ENCODE assay signal across 23 cellular contexts in the genomic region with DNA sequence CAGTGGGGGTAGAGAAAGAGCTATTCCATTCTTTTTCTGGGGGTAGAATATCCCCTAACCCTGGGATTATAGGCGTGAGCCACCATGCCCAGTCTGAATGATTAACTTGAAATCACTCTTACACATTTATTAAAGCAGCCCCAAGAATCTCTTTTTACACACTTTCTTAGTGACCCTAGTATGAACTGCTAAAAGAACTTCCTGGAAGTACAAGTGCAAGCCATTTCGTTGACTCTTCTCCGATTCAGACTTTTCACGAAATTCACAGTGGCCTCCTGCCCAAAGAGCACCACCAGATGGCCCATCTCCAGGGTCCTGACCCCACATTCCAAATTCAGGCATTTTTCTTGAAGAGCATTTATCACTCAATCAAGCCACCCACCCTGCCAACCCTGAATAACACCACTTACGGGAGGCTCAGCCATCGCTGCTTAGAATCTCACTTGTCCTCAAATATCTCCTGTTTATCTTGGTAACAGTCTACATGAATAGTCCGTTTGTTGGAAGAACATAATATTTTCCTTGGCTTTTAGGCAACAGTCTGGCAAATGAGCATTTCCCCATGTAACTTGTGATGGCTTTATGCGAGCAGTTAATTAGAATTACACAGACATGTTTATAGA. TPM values are rescaled to one million over a fixed set of nuclear protein-coding genes. Genes with fewer than 3 reads are reported as not detected.
DNase-seq lines count a peak whose midpoint lies in the region; TF ChIP-seq lines count a peak whose summit lies in the region.
"Had no signal": no experiment of that assay in that cellular context is flagged by ENCODE, and none has a peak within 500 bp of the region (broad histone marks: within the 10 kb centered on the region; RNA-seq: fewer than 3 reads in every experiment).

No MANE protein-coding gene starts in this region.

- TF ChIP-seq CTCF in ascending aorta (IDR thresholded peaks at IDR 0.05) (no peak), fibroblast of the aortic adventitia (IDR thresholded peaks at IDR 0.05; ENCODE audit: insufficient read depth, low read length) (no peak), nephron (IDR thresholded peaks at IDR 0.05; ENCODE audit: unreplicated experiment in 3 of 3) (no peak), suprapubic skin (IDR thresholded peaks at IDR 0.05) (no peak)

- H3K36me3 ChIP-seq in ascending aorta (no peaks in the 10 kb centered on the region), suprapubic skin (no peaks in the 10 kb centered on the region)
- H3K36me3 ChIP-seq: neutrophil, upper lobe of left lung had no signal

- peaks cover 16 to 39% of the 10 kb centered on the region in 2 donors for H3K4me1 ChIP-seq in ascending aorta
- H3K4me1 ChIP-seq in suprapubic skin, result peaks cover 33% of the 10 kb centered on the region

- TF ChIP-seq EP300 in suprapubic skin (IDR thresholded peaks at IDR 0.05), result no peak

- 50% methylated on average over 8 of the region's 8 CpGs for WGBS in suprapubic skin

- H3K27me3 ChIP-seq in ascending aorta, result no peaks in the 10 kb centered on the region
- H3K27me3 ChIP-seq in suprapubic skin, result no peaks in the 10 kb centered on the region
- H3K27me3 ChIP-seq: upper lobe of left lung had no signal

- H3K27ac ChIP-seq in ascending aorta (peak overlapping the region; percentile 80 to 83), suprapubic skin (peak overlapping the region; percentile 42)
- H3K27ac ChIP-seq: neutrophil had no signal

- peaks cover 12% of the 10 kb centered on the region for H3K36me3 Mint-ChIP-seq in nephron (ENCODE audit: low read depth)
- H3K36me3 Mint-ChIP-seq: CD4-positive, CD25-positive, alpha-beta regulatory T cell; IgD-negative memory B cell had no signal

- intact Hi-C loops in ascending aorta (cut with DNase I), result loop anchor here (1.0 to 2.0 kb wide), 2 partner anchors 29 to 325 kb away; partner anchors contain the start of gene TENT4B

- DNase-seq in ascending aorta (ENCODE audit: low spot score in 2 of 2) (peak in 1 of 2 donors; percentile 85), fibroblast of the aortic adventitia (ENCODE audit: low read depth) (peak; percentile 50), suprapubic skin (ENCODE audit: low spot score in 2 of 2) (no peak), DMS79 (lab: John Stamatoyannopoulos, UW) (no peak), MV-4-11 (lab: John Stamatoyannopoulos, UW) (no peak), medulla oblongata (ENCODE audit: extremely low spot score) (no peak)
- DNase-seq in effector CD4-positive, alpha-beta T cell, result no peak
- DNase-seq: ACHN; activated naive CD8-positive, alpha-beta T cell treated with anti-CD3 and anti-CD28 coated beads, Interleukin-2, amount 50 U/mL, for 24 hours; CD4-positive, CD25-positive, alpha-beta regulatory T cell; DMS53; NCI-H187 treated with DMSO at 0.1 percent for 48 hours; SIG-M5; small intestine; stimulated activated CD4-positive, alpha-beta T cell treated with anti-CD3 and anti-CD28 coated beads, Interleukin-4, amount 100 ng/mL, for 4 hours; stimulated activated CD8-positive, alpha-beta memory T cell treated with anti-CD3 and anti-CD28 coated beads, Interleukin-4, amount 100 ng/mL, for 48 hours; T-helper 17 cell; upper lobe of left lung had no signal

- H3K4me3 ChIP-seq in ascending aorta, result peak overlapping the region in 1 of 2 donors; percentile 23
- H3K4me3 ChIP-seq in fibroblast of the aortic adventitia (ENCODE audit: low read depth, low read length), result no peak overlapping the region
- H3K4me3 ChIP-seq in suprapubic skin, result no peak overlapping the region
- H3K4me3 ChIP-seq: GM23338, upper lobe of left lung had no signal

- H3K27ac Mint-ChIP-seq in nephron, result peak overlapping the region; percentile 92 to 97 (median 97)
- H3K27ac Mint-ChIP-seq: activated naive CD8-positive, alpha-beta T cell treated with anti-CD3 and anti-CD28 coated beads, Interleukin-2, amount 50 U/mL, for 24 hours; CD4-positive, CD25-positive, alpha-beta regulatory T cell; T-helper 17 cell had no signal

- no peaks in the 10 kb centered on the region for H3K27me3 Mint-ChIP-seq in nephron (ENCODE audit: low read depth)

- peak overlapping the region; percentile 3 to 68 (median 35) for H3K4me3 Mint-ChIP-seq in nephron
- H3K4me3 Mint-ChIP-seq: activated naive CD8-positive, alpha-beta T cell treated with anti-CD3 and anti-CD28 coated beads, Interleukin-2, amount 50 U/mL, for 24 hours; CD4-positive, CD25-positive, alpha-beta regulatory T cell; GM23338; IgD-negative memory B cell; T-helper 17 cell had no signal

- no peaks in the 10 kb centered on the region for H3K9me3 Mint-ChIP-seq in nephron
- H3K9me3 Mint-ChIP-seq: activated naive CD8-positive, alpha-beta T cell treated with anti-CD3 and anti-CD28 coated beads, Interleukin-2, amount 50 U/mL, for 24 hours; GM23338 had no signal

- no peak for TF ChIP-seq POLR2A in suprapubic skin (IDR thresholded peaks at IDR 0.05)

- H3K9me3 ChIP-seq in ascending aorta (no peaks in the 10 kb centered on the region), suprapubic skin (no peaks in the 10 kb centered on the region)
- H3K9me3 ChIP-seq: neutrophil, upper lobe of left lung had no signal

- peaks cover 82% of the 10 kb centered on the region for H3K4me1 Mint-ChIP-seq in nephron
- H3K4me1 Mint-ChIP-seq: activated naive CD8-positive, alpha-beta T cell treated with anti-CD3 and anti-CD28 coated beads, Interleukin-2, amount 50 U/mL, for 24 hours; CD4-positive, CD25-positive, alpha-beta regulatory T cell; IgD-negative memory B cell had no signal

RNA-seq across cellular contexts. Expression of gene ZNF423, which starts 28.0 kb away (rescaled TPM):
- total RNA-seq in ascending aorta (42.9 TPM), fibroblast of the aortic adventitia (ENCODE audit: low replicate concordance) (7.3 and 13.5 TPM in 2 replicates), suprapubic skin (1 to 10 TPM; 1.3 to 5.3 (median 1.9) TPM)
- total RNA-seq: NCI-H460, T-helper 17 cell had no signal
